ENCODE assay signal across 2 cellular contexts in the genomic region with DNA sequence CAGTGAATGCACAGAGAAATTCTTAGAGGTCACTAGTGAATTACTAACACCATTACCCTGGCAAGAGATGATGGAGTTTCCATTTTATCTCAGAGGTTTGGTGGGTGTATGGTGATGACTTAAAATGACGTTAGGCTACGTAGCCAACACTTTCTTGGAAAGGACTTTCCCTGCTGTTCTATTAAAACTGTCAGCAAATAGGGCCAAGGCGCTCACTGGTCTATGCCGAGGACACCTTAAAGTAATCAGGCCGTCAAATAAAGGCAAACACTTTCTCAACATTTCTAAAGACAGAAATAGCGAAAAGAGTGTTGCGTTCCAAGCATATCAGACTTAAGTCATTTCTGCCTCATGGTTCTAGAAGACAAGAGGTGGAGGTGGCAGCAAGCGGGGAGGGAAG.
TF ChIP-seq lines count a peak whose summit lies in the region.

No MANE protein-coding gene starts in this region.

TF ChIP-seq in IMR-90, 13 proteins besides CTCF, POLR2A, EP300 and RAD21:
- TF ChIP-seq BHLHE40 (IDR thresholded peaks at IDR 0.05; ENCODE audit: low read depth, low read length) = no peak
- TF ChIP-seq FOS (IDR thresholded peaks at IDR 0.05; ENCODE audit: low read depth, low read length) = no peak
- TF ChIP-seq, protein P1, sequence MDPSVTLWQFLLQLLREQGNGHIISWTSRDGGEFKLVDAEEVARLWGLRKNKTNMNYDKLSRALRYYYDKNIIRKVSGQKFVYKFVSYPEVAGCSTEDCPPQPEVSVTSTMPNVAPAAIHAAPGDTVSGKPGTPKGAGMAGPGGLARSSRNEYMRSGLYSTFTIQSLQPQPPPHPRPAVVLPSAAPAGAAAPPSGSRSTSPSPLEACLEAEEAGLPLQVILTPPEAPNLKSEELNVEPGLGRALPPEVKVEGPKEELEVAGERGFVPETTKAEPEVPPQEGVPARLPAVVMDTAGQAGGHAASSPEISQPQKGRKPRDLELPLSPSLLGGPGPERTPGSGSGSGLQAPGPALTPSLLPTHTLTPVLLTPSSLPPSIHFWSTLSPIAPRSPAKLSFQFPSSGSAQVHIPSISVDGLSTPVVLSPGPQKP (IDR thresholded peaks at IDR 0.05; ENCODE audit: borderline replicate concordance, low read depth, low read length) = no peak
- TF ChIP-seq, protein P2, sequence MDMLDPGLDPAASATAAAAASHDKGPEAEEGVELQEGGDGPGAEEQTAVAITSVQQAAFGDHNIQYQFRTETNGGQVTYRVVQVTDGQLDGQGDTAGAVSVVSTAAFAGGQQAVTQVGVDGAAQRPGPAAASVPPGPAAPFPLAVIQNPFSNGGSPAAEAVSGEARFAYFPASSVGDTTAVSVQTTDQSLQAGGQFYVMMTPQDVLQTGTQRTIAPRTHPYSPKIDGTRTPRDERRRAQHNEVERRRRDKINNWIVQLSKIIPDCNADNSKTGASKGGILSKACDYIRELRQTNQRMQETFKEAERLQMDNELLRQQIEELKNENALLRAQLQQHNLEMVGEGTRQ (IDR thresholded peaks at IDR 0.05; ENCODE audit: low read depth, low read length) = no peak
- no peak for TF ChIP-seq CEBPB (IDR thresholded peaks at IDR 0.05; ENCODE audit: low read depth, low read length)
- no peak for TF ChIP-seq RFX5 (IDR thresholded peaks at IDR 0.05; ENCODE audit: low read depth, low read length)
- TF ChIP-seq CHD1 (IDR thresholded peaks at IDR 0.05; ENCODE audit: low read depth, low read length) = no peak
- no peak for TF ChIP-seq MAZ (IDR thresholded peaks at IDR 0.05; ENCODE audit: borderline replicate concordance, low read depth, low read length)
- TF ChIP-seq MAFK (IDR thresholded peaks at IDR 0.05; ENCODE audit: low read depth, low read length) = no peak
- TF ChIP-seq NFE2L2 (IDR thresholded peaks at IDR 0.05; ENCODE audit: low read depth, low read length) = no peak
- no peak for TF ChIP-seq SMC3 (IDR thresholded peaks at IDR 0.05; ENCODE audit: low read depth, low read length)
- TF ChIP-seq RCOR1 (IDR thresholded peaks at IDR 0.05; ENCODE audit: insufficient replicate concordance, low read length) = no peak
- no peak for TF ChIP-seq MXI1 (IDR thresholded peaks at IDR 0.05; ENCODE audit: borderline replicate concordance, low read depth, low read length)
TF ChIP-seq in IMR-90: peak in this region for 0.

TF ChIP-seq in WTC11, 78 proteins besides CTCF, POLR2A, EP300 and RAD21:
- no peak for TF ChIP-seq ZNF263 (CRISPR knock-in tag; IDR thresholded peaks at IDR 0.05; ENCODE audit: low read depth)
- TF ChIP-seq, protein P3, sequence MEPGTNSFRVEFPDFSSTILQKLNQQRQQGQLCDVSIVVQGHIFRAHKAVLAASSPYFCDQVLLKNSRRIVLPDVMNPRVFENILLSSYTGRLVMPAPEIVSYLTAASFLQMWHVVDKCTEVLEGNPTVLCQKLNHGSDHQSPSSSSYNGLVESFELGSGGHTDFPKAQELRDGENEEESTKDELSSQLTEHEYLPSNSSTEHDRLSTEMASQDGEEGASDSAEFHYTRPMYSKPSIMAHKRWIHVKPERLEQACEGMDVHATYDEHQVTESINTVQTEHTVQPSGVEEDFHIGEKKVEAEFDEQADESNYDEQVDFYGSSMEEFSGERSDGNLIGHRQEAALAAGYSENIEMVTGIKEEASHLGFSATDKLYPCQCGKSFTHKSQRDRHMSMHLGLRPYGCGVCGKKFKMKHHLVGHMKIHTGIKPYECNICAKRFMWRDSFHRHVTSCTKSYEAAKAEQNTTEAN (CRISPR knock-in tag; IDR thresholded peaks at IDR 0.05) = no peak
